ENCODE assay signal across 12 cellular contexts in the genomic region with DNA sequence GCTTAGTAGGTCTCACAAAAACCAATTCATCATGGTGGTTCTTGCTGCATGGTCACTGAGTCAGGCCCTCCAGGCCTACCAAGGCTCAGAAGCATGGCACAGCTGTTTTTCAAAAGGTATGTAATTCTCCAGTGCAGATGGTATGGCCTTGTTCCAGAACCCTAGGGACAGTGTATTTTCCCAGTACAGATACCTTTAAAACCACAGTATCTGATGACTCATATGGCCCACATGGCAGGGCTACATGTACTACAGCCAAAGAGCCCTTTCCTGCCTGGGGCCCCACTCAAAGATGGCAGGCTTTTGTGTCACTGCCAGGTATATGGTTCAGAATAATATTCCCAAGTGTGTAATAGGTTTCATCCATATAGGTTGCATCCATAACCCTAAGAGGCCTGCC. TPM values are rescaled to one million over a fixed set of nuclear protein-coding genes. Genes with fewer than 3 reads are reported as not detected.
DNase-seq lines count a peak whose midpoint lies in the region; ATAC-seq, FAIRE-seq and TF ChIP-seq lines count a peak whose summit lies in the region.
"Had no signal": no experiment of that assay in that cellular context is flagged by ENCODE, and none has a peak within 500 bp of the region (broad histone marks: within the 10 kb centered on the region; RNA-seq: fewer than 3 reads in every experiment).

No MANE protein-coding gene starts in this region.

- H3K36me3 ChIP-seq in IMR-90 (ENCODE audit: control insufficient read depth, insufficient read depth, low read length) (no peaks in the 10 kb centered on the region), keratinocyte (ENCODE audit: control insufficient read depth in 2 of 2, extremely low read depth in 1 of 2, insufficient read depth in 2 of 2, low read length in 2 of 2) (no peaks in the 10 kb centered on the region)

- H3K9me3 Mint-ChIP-seq in activated T-cell treated with anti-CD3 and anti-CD28 coated beads, Interleukin-2, amount 50 U/mL, for 72 hours = peaks cover 0 to 6% of the 10 kb centered on the region in 2 donors
- H3K9me3 Mint-ChIP-seq: activated naive CD4-positive, alpha-beta T cell treated with anti-CD3 and anti-CD28 coated beads, Interleukin-2, amount 50 U/mL, for 24 hours; nephron had no signal

- TF ChIP-seq CTCF in IMR-90 (conservative IDR thresholded peaks at IDR 0.05; ENCODE audit: low read depth, low read length) (no peak), keratinocyte (optimal IDR thresholded peaks at IDR 0.05 in 1 of 3, IDR thresholded peaks at IDR 0.05 in 1 of 3, conservative IDR thresholded peaks at IDR 0.05 in 1 of 3; ENCODE audit: extremely low read depth in 1 of 3, insufficient read depth in 2 of 3, low read length in 3 of 3) (no peak), coronary artery (IDR thresholded peaks at IDR 0.05) (no peak)

- peak; percentile 68 for DNase-seq in DMS53 (lab: John Stamatoyannopoulos, UW)
- DNase-seq in IMR-90 = peak; percentile 93
- DNase-seq in activated T-cell treated with anti-CD3 and anti-CD28 coated beads, Interleukin-2, amount 50 U/mL, for 72 hours = peak in 1 of 2 donors; percentile 6
- DNase-seq in keratinocyte (ENCODE audit: low read depth, low spot score) = peak; percentile 92
- DNase-seq in coronary artery (ENCODE audit: low spot score) = no peak
- no peak for DNase-seq in activated effector memory CD4-positive, alpha-beta T cell treated with Interleukin-2 at 50 U/mL for 16 hours

- peak overlapping the region; percentile 3 to 24; a peak in 1 of 4 replicates for H4K8ac ChIP-seq in IMR-90 (ENCODE audit: low read depth in 2 of 2, low read length in 2 of 2)

- dilution Hi-C loops in IMR-90 (cut with HindIII; ENCODE audit: low sequenced_read_pairs, unreplicated experiment) = no loop called here
- dilution Hi-C loops in keratinocyte (cut with MboI; ENCODE audit: extremely low pct_ligation_motif_present, low sequenced_read_pairs) = no loop called here

- CTCF ChIA-PET in IMR-90 (lab: Yijun Ruan, JAX) = no interaction called here

- H3K9me3 ChIP-seq in IMR-90 (ENCODE audit: control insufficient read depth, insufficient read depth, low read length) (no peaks in the 10 kb centered on the region), keratinocyte (ENCODE audit: control insufficient read depth, low read depth, low read length) (no peaks in the 10 kb centered on the region)

- H2AFZ ChIP-seq in IMR-90 (replicated peaks; ENCODE audit: low read length, poor library complexity) = no peak overlapping the region
- H2AFZ ChIP-seq in keratinocyte (ENCODE audit: control insufficient read depth, low read length) = no peak overlapping the region

- H3K36me3 Mint-ChIP-seq in activated T-cell treated with anti-CD3 and anti-CD28 coated beads, Interleukin-2, amount 50 U/mL, for 72 hours (ENCODE audit: insufficient read depth in 2 of 2) = no peaks in the 10 kb centered on the region

- H3K27me3 ChIP-seq in IMR-90 (ENCODE audit: control insufficient read depth, insufficient read depth, low read length) (no peaks in the 10 kb centered on the region), keratinocyte (ENCODE audit: control insufficient read depth, extremely low read depth, insufficient read depth, low read length) (peaks cover 3% of the 10 kb centered on the region)

- no peaks in the 10 kb centered on the region for H3K79me1 ChIP-seq in IMR-90 (ENCODE audit: low read depth in 1 of 2, low read length in 2 of 2)

- no peak overlapping the region for H3K27ac Mint-ChIP-seq in activated T-cell treated with anti-CD3 and anti-CD28 coated beads, Interleukin-2, amount 50 U/mL, for 72 hours
- H3K27ac Mint-ChIP-seq: activated naive CD4-positive, alpha-beta T cell treated with anti-CD3 and anti-CD28 coated beads, Interleukin-2, amount 50 U/mL, for 24 hours; nephron had no signal

- ATAC-seq in IMR-90 (ENCODE audit: low read depth) = 0 out of 2 replicates have a peak, but pooled peaks have one; percentile 3
- peak; percentile 69 to 75 for ATAC-seq in activated T-cell treated with anti-CD3 and anti-CD28 coated beads, Interleukin-2, amount 50 U/mL, for 72 hours (replicated peaks in 1 of 2)
- no peak for ATAC-seq in GM19328 (IDR thresholded peaks at IDR 0.05; ENCODE audit: unreplicated experiment)
- ATAC-seq in HG03521 (IDR thresholded peaks at IDR 0.05; ENCODE audit: unreplicated experiment) = no peak

- POLR2A ChIA-PET in IMR-90 (lab: Charles Lee; ENCODE audit: unreplicated experiment) = no interaction called here

- H3K4me1 ChIP-seq in IMR-90 (ENCODE audit: control insufficient read depth, insufficient read depth, low read length) (peaks cover 33% of the 10 kb centered on the region), keratinocyte (ENCODE audit: control insufficient read depth, extremely low read depth, insufficient read depth, low read length) (peaks cover 50% of the 10 kb centered on the region)

- H3K4ac ChIP-seq in IMR-90 (ENCODE audit: low read depth, low read length) = peak overlapping the region; percentile 46; the same call in 1 of the 2 replicates

- peaks cover 17% of the 10 kb centered on the region for H3K27me3 Mint-ChIP-seq in activated T-cell treated with anti-CD3 and anti-CD28 coated beads, Interleukin-2, amount 50 U/mL, for 72 hours (ENCODE audit: low read depth)

- no peak overlapping the region for H3K56ac ChIP-seq in IMR-90 (ENCODE audit: extremely low read depth, insufficient read depth, low read length)

- H3K23ac ChIP-seq in IMR-90 (ENCODE audit: low read depth, low read length) = no peak overlapping the region

- peak overlapping the region; percentile 41; the same call in 1 of the 3 replicates for H2BK15ac ChIP-seq in IMR-90 (ENCODE audit: low read depth, low read length)

- no TSS peak for BruUV-seq in IMR-90 (replicated peaks; lab: Mats Ljungman, UMichigan)

- H3K9ac ChIP-seq in IMR-90 (ENCODE audit: low read depth, low read length) (no peak overlapping the region), keratinocyte (ENCODE audit: control insufficient read depth, extremely low read depth, insufficient read depth, low read length) (no peak overlapping the region)

- H3K4me1 Mint-ChIP-seq in activated T-cell treated with anti-CD3 and anti-CD28 coated beads, Interleukin-2, amount 50 U/mL, for 72 hours (ENCODE audit: low read depth) = peaks cover 63% of the 10 kb centered on the region
- H3K4me1 Mint-ChIP-seq: activated naive CD4-positive, alpha-beta T cell treated with anti-CD3 and anti-CD28 coated beads, Interleukin-2, amount 50 U/mL, for 24 hours had no signal

- FAIRE-seq in keratinocyte (lab: Jason Lieb, UNC) = peak; percentile 80

- H4K5ac ChIP-seq in IMR-90 (ENCODE audit: low read depth, low read length) = no peak overlapping the region; the same call in 1 of the 2 replicates

- no peak overlapping the region for H3K4me3 ChIP-seq in IMR-90 (ENCODE audit: insufficient read depth, low read depth, low read length)
- no peak overlapping the region for H3K4me3 ChIP-seq in keratinocyte (ENCODE audit: control insufficient read depth in 2 of 3, extremely low read depth in 1 of 3, insufficient read depth in 2 of 3, low read depth in 1 of 3, low read length in 3 of 3)
- H3K4me3 ChIP-seq in coronary artery = no peak overlapping the region
- H3K4me3 ChIP-seq: SK-N-MC had no signal

- H3K27ac ChIP-seq in IMR-90 (ENCODE audit: insufficient read depth, low read length) (no peak overlapping the region), keratinocyte (ENCODE audit: control insufficient read depth, insufficient read depth, low read length) (peak overlapping the region; percentile 19), coronary artery (no peak overlapping the region)
- H3K27ac ChIP-seq: SK-N-MC had no signal

- H4K20me1 ChIP-seq in IMR-90 (ENCODE audit: insufficient read depth, low read length) (no peaks in the 10 kb centered on the region), keratinocyte (ENCODE audit: control insufficient read depth, extremely low read depth, insufficient read depth, low read length) (no peaks in the 10 kb centered on the region)

- no peak overlapping the region; the same call in 1 of the 2 replicates for H3K14ac ChIP-seq in IMR-90 (replicated peaks; ENCODE audit: low read depth, low read length)

- no peak overlapping the region for H4K91ac ChIP-seq in IMR-90 (ENCODE audit: insufficient read depth, low read depth, low read length)

- H2BK120ac ChIP-seq in IMR-90 (ENCODE audit: low read depth, low read length) = peak overlapping the region; percentile 38; the same call in 1 of the 2 replicates

- H3K79me2 ChIP-seq in keratinocyte (ENCODE audit: control insufficient read depth, insufficient read depth, low read length) = no peaks in the 10 kb centered on the region

- TF ChIP-seq RAD21 in IMR-90 (IDR thresholded peaks at IDR 0.05; ENCODE audit: low read length) = no peak

- peak overlapping the region; percentile 52; the same call in 1 of the 2 replicates for H3K18ac ChIP-seq in IMR-90 (ENCODE audit: low read depth, low read length)

- H2BK5ac ChIP-seq in IMR-90 (ENCODE audit: low read depth, low read length, poor library complexity, severe bottlenecking) = peak overlapping the region; percentile 56

- intact Hi-C loops in IMR-90 (cut with micrococcal nuclease) = no loop called here

- in situ Hi-C loops in IMR-90 (cut with MboI; ENCODE audit: low sequenced_read_pairs) = loop anchor here (25.0 kb wide), 1 partner anchor 397 kb away; a partner anchor contains a TSS

- H2AK9ac ChIP-seq in IMR-90 (replicated peaks; ENCODE audit: low read depth, low read length, poor library complexity) = peak overlapping the region; percentile 74

- H3K4me2 ChIP-seq in IMR-90 (ENCODE audit: low read depth, low read length) = no peak overlapping the region
- H3K4me2 ChIP-seq in keratinocyte (ENCODE audit: control insufficient read depth, extremely low read depth, insufficient read depth, low read depth, low read length) = no peak overlapping the region

- peak overlapping the region; percentile 68; the same call in 1 of the 2 replicates for H2AK5ac ChIP-seq in IMR-90 (ENCODE audit: low read depth, low read length)

- H2BK20ac ChIP-seq in IMR-90 (ENCODE audit: low read depth, low read length) = peak overlapping the region; percentile 18; the same call in 1 of the 2 replicates

- H3K4me3 Mint-ChIP-seq in activated T-cell treated with anti-CD3 and anti-CD28 coated beads, Interleukin-2, amount 50 U/mL, for 72 hours = no peak overlapping the region
- H3K4me3 Mint-ChIP-seq: activated naive CD4-positive, alpha-beta T cell treated with anti-CD3 and anti-CD28 coated beads, Interleukin-2, amount 50 U/mL, for 24 hours; nephron had no signal

- peaks cover 26% of the 10 kb centered on the region for H3K9me1 ChIP-seq in IMR-90 (ENCODE audit: insufficient read depth, low read length)
- H3K9me1 ChIP-seq in keratinocyte (ENCODE audit: control insufficient read depth, extremely low read depth, insufficient read depth, low read length) = no peaks in the 10 kb centered on the region

- TF ChIP-seq POLR2A in IMR-90 (IDR thresholded peaks at IDR 0.05; ENCODE audit: low read depth, low read length) = no peak

RNA-seq across cellular contexts. Expression of a gene that starts 16.5 kb away (rescaled TPM):
- total RNA-seq in IMR-90 (2012; rRNA removed) = not detected in 2 replicates
- 0.26 and 0.31 TPM in 2 replicates for polyA plus RNA-seq in IMR-90 (2012; rRNA removed)
- 0.31 and 1.2 TPM in 2 replicates for polyA plus RNA-seq in IMR-90 (2012; cell fraction: cytosol; rRNA removed)
- polyA plus RNA-seq in IMR-90 (2012; cell fraction: nucleus; rRNA removed; ENCODE audit: low replicate concordance) = 0.70 and 0.79 TPM in 2 replicates
- 10 to 100 TPM; 31.1 to 50.7 TPM for total RNA-seq in activated T-cell treated with anti-CD3 and anti-CD28 coated beads, Interleukin-2, amount 50 U/mL, for 72 hours
- polyA plus RNA-seq in keratinocyte = 6.9 to 9.2 TPM (median 7.2 TPM) in 3 replicates
- 0.94 TPM for polyA plus RNA-seq in keratinocyte (2011; ENCODE audit: low read depth)
- 6.6 and 7.9 TPM in 2 replicates for polyA plus RNA-seq in keratinocyte (2011; cell fraction: cytosol; rRNA removed)
- 18.3 and 24.4 TPM in 2 replicates for polyA plus RNA-seq in keratinocyte (2011; cell fraction: nucleus; rRNA removed)
- 0.47 and 11.0 TPM in 2 replicates for polyA plus RNA-seq in keratinocyte (2012; ENCODE audit: low replicate concordance)
- polyA minus RNA-seq in keratinocyte = 3.9 to 15.2 TPM (median 4.0 TPM) in 3 replicates
- polyA minus RNA-seq in keratinocyte (2011; cell fraction: cytosol; rRNA and poly(A)+ RNA removed) = 11.9 TPM
- 3.7 and 5.3 TPM in 2 replicates for polyA minus RNA-seq in keratinocyte (2011; cell fraction: nucleus; rRNA and poly(A)+ RNA removed)

RNA-seq across cellular contexts. Expression of a gene that starts 29.7 kb away (rescaled TPM):
- total RNA-seq in IMR-90 (2012; rRNA removed) = not detected in 2 replicates
- polyA plus RNA-seq in IMR-90 (2012; rRNA removed) = not detected in 2 replicates
- polyA plus RNA-seq in IMR-90 (2012; cell fraction: cytosol; rRNA removed) = not detected in 2 replicates
- not detected in 2 replicates for polyA plus RNA-seq in IMR-90 (2012; cell fraction: nucleus; rRNA removed; ENCODE audit: low replicate concordance)
- 1 to 10 TPM; 6.2 to 8.9 TPM for total RNA-seq in activated T-cell treated with anti-CD3 and anti-CD28 coated beads, Interleukin-2, amount 50 U/mL, for 72 hours
- not detected in 3 replicates for polyA plus RNA-seq in keratinocyte
- polyA plus RNA-seq in keratinocyte (2011; ENCODE audit: low read depth) = not detected
- not detected in 2 replicates for polyA plus RNA-seq in keratinocyte (2011; cell fraction: cytosol; rRNA removed)
- polyA plus RNA-seq in keratinocyte (2011; cell fraction: nucleus; rRNA removed) = not detected in 2 replicates
- polyA plus RNA-seq in keratinocyte (2012; ENCODE audit: low replicate concordance) = not detected in 2 replicates
- not detected in 3 replicates for polyA minus RNA-seq in keratinocyte
- not detected for polyA minus RNA-seq in keratinocyte (2011; cell fraction: cytosol; rRNA and poly(A)+ RNA removed)
- not detected in 2 replicates for polyA minus RNA-seq in keratinocyte (2011; cell fraction: nucleus; rRNA and poly(A)+ RNA removed)
- total RNA-seq: glomerular endothelial cell had no signal

Comparison
In these comparisons a context has a peak if more than half of its experiments do, and no peak if none do; other contexts are left out.
1. DNase-seq: peak in DMS53 (single experiment), IMR-90 (single experiment) and keratinocyte (single experiment); none in coronary artery (single experiment) and activated effector memory CD4-positive, alpha-beta T cell treated with Interleukin-2 at 50 U/mL for 16 hours (single experiment).
2. ATAC-seq: peak in IMR-90 (single experiment) and activated T-cell treated with anti-CD3 and anti-CD28 coated beads, Interleukin-2, amount 50 U/mL, for 72 hours (2 of 2); none in GM19328 (single experiment) and HG03521 (single experiment).
3. RNA of a gene that starts 16.5 kb away (total RNA-seq): 31.1 to 50.7 TPM in activated T-cell treated with anti-CD3 and anti-CD28 coated beads, Interleukin-2, amount 50 U/mL, for 72 hours; not detected in IMR-90; every median in the first group is over 10 times any median in the second.